ENCODE assay signal across 23 cellular contexts in genomic region chr13:36347826-36348225, GRCh38. TPM values are rescaled to one million over a fixed set of nuclear protein-coding genes. Genes with fewer than 3 reads are reported as not detected.
"Had no signal": no experiment of that assay in that cellular context is flagged by ENCODE, and none has a peak within 500 bp of the region (broad histone marks: within the 10 kb centered on the region; RNA-seq: fewer than 3 reads in every experiment).

No MANE protein-coding gene starts in this region.

- DNase-seq: activated CD4-positive, alpha-beta T cell treated with anti-CD3 and anti-CD28 coated beads for 36 hours; activated CD4-positive, CD25-positive, alpha-beta regulatory T cell; activated effector memory CD4-positive, alpha-beta T cell treated with Interleukin-2 at 50 U/mL for 16 hours; activated naive CD4-positive, alpha-beta T cell treated with Interleukin-2 at 50 U/mL for 16 hours; activated T-cell treated with anti-CD3 and anti-CD28 coated beads for 4 hours; activated T-cell treated with anti-CD3 and anti-CD28 coated beads, Interleukin-2, amount 50 U/mL, for 72 hours; anterior cingulate cortex; effector memory CD4-positive, alpha-beta T cell; glutamatergic neuron; islet precursor cell; left ventricle myocardium inferior; mucosa of descending colon; pancreas; retina; stimulated activated CD4-positive, alpha-beta T cell treated with anti-CD3 and anti-CD28 coated beads, Interleukin-12 subunit alpha, Interleukin-12 subunit beta, amount 100 ng/mL, for 4 hours; stimulated activated CD4-positive, alpha-beta T cell treated with anti-CD3 and anti-CD28 coated beads, Interleukin-4, amount 100 ng/mL, for 1 hour; stimulated activated naive CD8-positive, alpha-beta T cell treated with anti-CD3 and anti-CD28 coated beads, Interleukin-15, Interleukin-2, amounts not matched to agents 100 U/mL and 50 U/mL, for 24 hours; T-helper 9 cell; uterus had no signal

- ATAC-seq: activated CD4-positive, alpha-beta T cell treated with anti-CD3 and anti-CD28 coated beads for 36 hours; activated T-cell treated with anti-CD3 and anti-CD28 coated beads, Interleukin-2, amount 50 U/mL, for 72 hours; mucosa of descending colon; pancreas; sciatic nerve; stimulated activated naive CD8-positive, alpha-beta T cell treated with anti-CD3 and anti-CD28 coated beads, Interleukin-15, Interleukin-2, amounts not matched to agents 100 U/mL and 50 U/mL, for 24 hours had no signal

- H3K9me3 ChIP-seq: left ventricle myocardium inferior, mucosa of descending colon, pancreas, prostate gland, thoracic aorta, uterus had no signal

- H3K27me3 ChIP-seq: pancreas, uterus had no signal

- H3K27ac ChIP-seq: pancreas had no signal

- H3K36me3 ChIP-seq: left ventricle myocardium inferior, pancreas, prostate gland, thoracic aorta, uterus had no signal

- H3K4me1 ChIP-seq: prostate gland, uterus had no signal

- H3K4me3 ChIP-seq: left ventricle myocardium inferior, lung, mucosa of descending colon, pancreas, prostate gland had no signal

RNA-seq across cellular contexts. Expression of gene CCDC169, which starts 50.2 kb away (rescaled TPM):
- total RNA-seq: thoracic aorta had no signal
